1 cellular context compared by ENCODE assay signal in genomic region chr14:29027941-29028705, GRCh38.
TF ChIP-seq lines count a peak whose summit lies in the region.
"Not testable (repeated sequence)": the region's sequence is repeated elsewhere in the genome, so short reads cannot be mapped to it uniquely, and the experiment has no call there.

No MANE protein-coding gene starts in this region.

TF ChIP-seq in HepG2, 621 proteins besides CTCF, POLR2A, EP300 and RAD21:
- TF ChIP-seq KLF12 (CRISPR knock-in tag; IDR thresholded peaks at IDR 0.05; ENCODE audit: borderline replicate concordance) = peak; percentile 59; the same call in 1 of the 2 replicates
- peak; percentile 35; the same call in 1 of the 2 replicates for TF ChIP-seq MED1 (CRISPR knock-in tag; IDR thresholded peaks at IDR 0.05)
- TF ChIP-seq TEF (CRISPR knock-in tag; IDR thresholded peaks at IDR 0.05) = 0 out of 2 replicates have a peak, but pooled peaks have one; percentile 36
- 0 out of 2 replicates have a peak, but pooled peaks have one; percentile 27 for TF ChIP-seq ARNTL (CRISPR knock-in tag; IDR thresholded peaks at IDR 0.05)
- 0 out of 2 replicates have a peak, but pooled peaks have one; percentile 16 for TF ChIP-seq MTF2 (CRISPR knock-in tag; IDR thresholded peaks at IDR 0.05; ENCODE audit: borderline replicate concordance)
- peak; percentile 48; the same call in 1 of the 2 replicates for TF ChIP-seq MTF1 (CRISPR knock-in tag; IDR thresholded peaks at IDR 0.05)
- TF ChIP-seq NFE2L2 (IDR thresholded peaks at IDR 0.05; ENCODE audit: low read length) = 0 out of 2 replicates have a peak, but pooled peaks have one; percentile 15
- TF ChIP-seq ZNF136 (CRISPR knock-in tag; IDR thresholded peaks at IDR 0.05; ENCODE audit: low read depth) = 0 out of 2 replicates have a peak, but pooled peaks have one; percentile 10
- 0 out of 2 replicates have a peak, but pooled peaks have one; percentile 2 for TF ChIP-seq PHF20 (CRISPR knock-in tag; IDR thresholded peaks at IDR 0.05)
- TF ChIP-seq ZBTB40 (IDR thresholded peaks at IDR 0.05) = 0 out of 2 replicates have a peak, but pooled peaks have one; percentile 2
- TF ChIP-seq ZBTB40, NR2F6 (CRISPR knock-in tag; IDR thresholded peaks at IDR 0.05): not testable (repeated sequence)
- 0 out of 4 replicates have a peak, but pooled peaks of 1 of the 2 experiments have one; percentile 12 for TF ChIP-seq NR2F1 (CRISPR knock-in tag; IDR thresholded peaks at IDR 0.05)
- TF ChIP-seq ZNF652 (CRISPR knock-in tag; IDR thresholded peaks at IDR 0.05; ENCODE audit: borderline replicate concordance, low read depth) = 0 out of 2 replicates have a peak, but pooled peaks have one; percentile 19
- peak; percentile 70 for TF ChIP-seq HNF4A (CRISPR knock-in tag; IDR thresholded peaks at IDR 0.05)
- TF ChIP-seq HOXD1 (CRISPR knock-in tag; IDR thresholded peaks at IDR 0.05) = 0 out of 2 replicates have a peak, but pooled peaks have one; percentile 42
- TF ChIP-seq ZFP90 (CRISPR knock-in tag; IDR thresholded peaks at IDR 0.05; ENCODE audit: borderline replicate concordance) = peak; percentile 57; the same call in 1 of the 2 replicates
- peak; percentile 51; the same call in 1 of the 2 replicates for TF ChIP-seq ZFP37 (CRISPR knock-in tag; IDR thresholded peaks at IDR 0.05; ENCODE audit: borderline replicate concordance)
- TF ChIP-seq HOXA5 (CRISPR knock-in tag; IDR thresholded peaks at IDR 0.05) = 0 out of 2 replicates have a peak, but pooled peaks have one; percentile 38
- TF ChIP-seq ELF3 (CRISPR knock-in tag; IDR thresholded peaks at IDR 0.05) = 0 out of 2 replicates have a peak, but pooled peaks have one; percentile 20
- peak; percentile 9 for TF ChIP-seq ZNF781 (CRISPR knock-in tag; IDR thresholded peaks at IDR 0.05; ENCODE audit: borderline replicate concordance, not compliant biosample characterization)
- TF ChIP-seq MAFK (conservative IDR thresholded peaks at IDR 0.05 in 1 of 2, IDR thresholded peaks at IDR 0.05 in 1 of 2; ENCODE audit: low read length in 2 of 2) = peak in 1 of 2 experiments; percentile 35; a peak in 1 of 4 replicates
- 0 out of 2 replicates have a peak, but pooled peaks have one; percentile 46 for TF ChIP-seq ISX (CRISPR knock-in tag; conservative IDR thresholded peaks at IDR 0.05)
- TF ChIP-seq RARA (CRISPR knock-in tag; IDR thresholded peaks at IDR 0.05) = 0 out of 2 replicates have a peak, but pooled peaks have one; percentile 5
- 0 out of 2 replicates have a peak, but pooled peaks have one; percentile 78 for TF ChIP-seq IKZF1 (IDR thresholded peaks at IDR 0.05)
- peak; percentile 34; the same call in 1 of the 2 replicates for TF ChIP-seq NR2F6 (IDR thresholded peaks at IDR 0.05)
- peak; percentile 4; the same call in 1 of the 2 replicates for TF ChIP-seq NCOA1 (CRISPR knock-in tag; IDR thresholded peaks at IDR 0.05)
- TF ChIP-seq ZNF337 (CRISPR knock-in tag; IDR thresholded peaks at IDR 0.05; ENCODE audit: borderline replicate concordance, low read depth) = 0 out of 2 replicates have a peak, but pooled peaks have one; percentile 15
- TF ChIP-seq ZNF678 (CRISPR knock-in tag; IDR thresholded peaks at IDR 0.05) = peak; percentile 18; the same call in 1 of the 2 replicates
- TF ChIP-seq NKX3-1 (CRISPR knock-in tag; IDR thresholded peaks at IDR 0.05) = 0 out of 2 replicates have a peak, but pooled peaks have one; percentile 42
- 0 out of 2 replicates have a peak, but pooled peaks have one; percentile 50 for TF ChIP-seq ZSCAN30 (CRISPR knock-in tag; IDR thresholded peaks at IDR 0.05)
- TF ChIP-seq ZNF773 (CRISPR knock-in tag; IDR thresholded peaks at IDR 0.05; ENCODE audit: borderline replicate concordance) = 0 out of 2 replicates have a peak, but pooled peaks have one; percentile 34
- 0 out of 2 replicates have a peak, but pooled peaks have one; percentile 39 for TF ChIP-seq ZNF264 (CRISPR knock-in tag; IDR thresholded peaks at IDR 0.05)
- TF ChIP-seq AKNA (CRISPR knock-in tag; IDR thresholded peaks at IDR 0.05; ENCODE audit: borderline replicate concordance) = peak; percentile 49; the same call in 1 of the 2 replicates
